Comparison of ENCODE assay signal across 17 cellular contexts in genomic region chr6:91713911-91714310, GRCh38.
DNase-seq lines count a peak whose midpoint lies in the region; ATAC-seq and TF ChIP-seq lines count a peak whose summit lies in the region.
"Had no signal": no experiment of that assay in that cellular context is flagged by ENCODE, and none has a peak within 500 bp of the region (broad histone marks: within the 10 kb centered on the region; RNA-seq: fewer than 3 reads in every experiment).

No MANE protein-coding gene starts in this region.

- H3K9me3 Mint-ChIP-seq in MCF 10A (ENCODE audit: unreplicated experiment), result no peaks in the 10 kb centered on the region
- H3K9me3 Mint-ChIP-seq: H9 had no signal

- H3K9me3 ChIP-seq in breast epithelium, result no peaks in the 10 kb centered on the region

- no peak overlapping the region for H3K4me3 Mint-ChIP-seq in MCF 10A (ENCODE audit: unreplicated experiment)
- H3K4me3 Mint-ChIP-seq: CD4-positive, alpha-beta memory T cell; H9; IgD-negative memory B cell had no signal

- no peak overlapping the region for H3K27ac Mint-ChIP-seq in MCF 10A (ENCODE audit: low read depth, unreplicated experiment)
- H3K27ac Mint-ChIP-seq: CD4-positive, alpha-beta memory T cell; H9; IgD-negative memory B cell had no signal

- intact Hi-C loops in MCF 10A (cut with micrococcal nuclease), result no loop called here
- intact Hi-C loops in breast epithelium (cut with DNase I; ENCODE audit: low total_unique reads), result no loop called here

- no peaks in the 10 kb centered on the region for H3K27me3 Mint-ChIP-seq in MCF 10A (ENCODE audit: insufficient read depth, unreplicated experiment)
- H3K27me3 Mint-ChIP-seq: CD4-positive, alpha-beta memory T cell; IgD-negative memory B cell had no signal

- no peaks in the 10 kb centered on the region for H3K4me1 ChIP-seq in breast epithelium
- no peaks in the 10 kb centered on the region for H3K4me1 ChIP-seq in foreskin keratinocyte

- no TSS peak for BruUV-seq in MCF 10A (replicated peaks; lab: Mats Ljungman, UMichigan)

- no peak overlapping the region for H3K27ac ChIP-seq in breast epithelium
- H3K27ac ChIP-seq in foreskin keratinocyte, result no peak overlapping the region

- TF ChIP-seq CTCF in MCF 10A (IDR thresholded peaks at IDR 0.05; ENCODE audit: unreplicated experiment) (peak; percentile 8), breast epithelium (IDR thresholded peaks at IDR 0.05) (no peak), astrocyte of the spinal cord (IDR thresholded peaks at IDR 0.05; ENCODE audit: low read depth, low read length) (no peak), foreskin keratinocyte (conservative IDR thresholded peaks at IDR 0.05) (peak; percentile 36)

- POLR2A ChIA-PET in MCF 10A (lab: Yijun Ruan, JAX), result interaction anchor here (0.7 to 1.3 kb wide), 2 partner anchors 11 to 18 kb away, joined by 3 to 4 read pairs; no protein-coding TSS in a partner anchor

- ATAC-seq in foreskin keratinocyte (peak; percentile 40), HG03108 (IDR thresholded peaks at IDR 0.05; ENCODE audit: unreplicated experiment) (no peak)

- in situ Hi-C loops in astrocyte of the spinal cord (cut with HindIII; ENCODE audit: low sequenced_read_pairs), result no loop called here

- H3K4me1 Mint-ChIP-seq in MCF 10A (ENCODE audit: insufficient read depth, unreplicated experiment), result peaks cover 19% of the 10 kb centered on the region
- H3K4me1 Mint-ChIP-seq: CD4-positive, alpha-beta memory T cell; H9; IgD-negative memory B cell had no signal

- H3K36me3 ChIP-seq in breast epithelium, result no peaks in the 10 kb centered on the region

- DNase-seq in MCF 10A (ENCODE audit: unreplicated experiment) (peak; percentile 54), breast epithelium (ENCODE audit: low spot score in 2 of 2) (no peak), astrocyte of the spinal cord (ENCODE audit: low read depth, low spot score) (peak; percentile 16), foreskin keratinocyte (peak; percentile 19 to 36), NCI-H1105 (lab: John Stamatoyannopoulos, UW) (no peak)
- no peak for DNase-seq in NK-92 treated with Interleukin-12 subunit alpha and Interleukin-12 subunit beta, amount 100 ng/mL, for 24 hours (lab: John Stamatoyannopoulos, UW)
- DNase-seq in activated CD4-positive, alpha-beta T cell treated with anti-CD3 and anti-CD28 coated beads, Interleukin-2, amount 50 U/mL, for 48 hours, result no peak
- DNase-seq: 8988T; CD4-positive, alpha-beta memory T cell; DMS79 treated with DMSO at 0.1 percent for 48 hours; H9; Kasumi-1; NCI-H1930; NCI-H2171 treated with DMSO at 0.1 percent for 48 hours; NCI-H446 treated with DMSO at 0.1 percent for 48 hours had no signal

- H3K27me3 ChIP-seq in breast epithelium (no peaks in the 10 kb centered on the region), foreskin keratinocyte (no peaks in the 10 kb centered on the region)

- no peaks in the 10 kb centered on the region for H3K36me3 Mint-ChIP-seq in MCF 10A (ENCODE audit: insufficient read depth, unreplicated experiment)
- H3K36me3 Mint-ChIP-seq: CD4-positive, alpha-beta memory T cell; IgD-negative memory B cell had no signal

- H3K4me3 ChIP-seq in breast epithelium (no peak overlapping the region), astrocyte of the spinal cord (ENCODE audit: low read depth, low read length) (no peak overlapping the region)

- TF ChIP-seq POLR2A in breast epithelium (IDR thresholded peaks at IDR 0.05), result no peak

- CTCF ChIA-PET in MCF 10A (lab: Yijun Ruan, JAX), result interaction anchor here (0.9 kb wide), 1 partner anchor 51 kb away, joined by 3 read pairs; no protein-coding TSS in a partner anchor

Comparison
In these comparisons a context has a peak if more than half of its experiments do, and no peak if none do; other contexts are left out.
1. DNase-seq: peak in MCF 10A (single experiment), astrocyte of the spinal cord (single experiment) and foreskin keratinocyte (2 of 2); none in breast epithelium (0 of 2), NK-92 treated with Interleukin-12 subunit alpha and Interleukin-12 subunit beta, amount 100 ng/mL, for 24 hours (single experiment), activated CD4-positive, alpha-beta T cell treated with anti-CD3 and anti-CD28 coated beads, Interleukin-2, amount 50 U/mL, for 48 hours (0 of 2) and NCI-H1105 (single experiment).
2. CTCF ChIP-seq: peak in MCF 10A (single experiment) and foreskin keratinocyte (single experiment); none in breast epithelium (0 of 3) and astrocyte of the spinal cord (single experiment).